2 cellular contexts compared by ENCODE assay signal in genomic region chr3:54931182-54931581, GRCh38.
A peak's percentile ranks its signal among the peaks of the same experiment; 100 is the strongest.
TF ChIP-seq lines count a peak whose summit lies in the region.

No MANE protein-coding gene starts in this region.

TF ChIP-seq in GM23338, 12 proteins besides CTCF, POLR2A, EP300 and RAD21 (continued from another document):
- TF ChIP-seq, protein P1, sequence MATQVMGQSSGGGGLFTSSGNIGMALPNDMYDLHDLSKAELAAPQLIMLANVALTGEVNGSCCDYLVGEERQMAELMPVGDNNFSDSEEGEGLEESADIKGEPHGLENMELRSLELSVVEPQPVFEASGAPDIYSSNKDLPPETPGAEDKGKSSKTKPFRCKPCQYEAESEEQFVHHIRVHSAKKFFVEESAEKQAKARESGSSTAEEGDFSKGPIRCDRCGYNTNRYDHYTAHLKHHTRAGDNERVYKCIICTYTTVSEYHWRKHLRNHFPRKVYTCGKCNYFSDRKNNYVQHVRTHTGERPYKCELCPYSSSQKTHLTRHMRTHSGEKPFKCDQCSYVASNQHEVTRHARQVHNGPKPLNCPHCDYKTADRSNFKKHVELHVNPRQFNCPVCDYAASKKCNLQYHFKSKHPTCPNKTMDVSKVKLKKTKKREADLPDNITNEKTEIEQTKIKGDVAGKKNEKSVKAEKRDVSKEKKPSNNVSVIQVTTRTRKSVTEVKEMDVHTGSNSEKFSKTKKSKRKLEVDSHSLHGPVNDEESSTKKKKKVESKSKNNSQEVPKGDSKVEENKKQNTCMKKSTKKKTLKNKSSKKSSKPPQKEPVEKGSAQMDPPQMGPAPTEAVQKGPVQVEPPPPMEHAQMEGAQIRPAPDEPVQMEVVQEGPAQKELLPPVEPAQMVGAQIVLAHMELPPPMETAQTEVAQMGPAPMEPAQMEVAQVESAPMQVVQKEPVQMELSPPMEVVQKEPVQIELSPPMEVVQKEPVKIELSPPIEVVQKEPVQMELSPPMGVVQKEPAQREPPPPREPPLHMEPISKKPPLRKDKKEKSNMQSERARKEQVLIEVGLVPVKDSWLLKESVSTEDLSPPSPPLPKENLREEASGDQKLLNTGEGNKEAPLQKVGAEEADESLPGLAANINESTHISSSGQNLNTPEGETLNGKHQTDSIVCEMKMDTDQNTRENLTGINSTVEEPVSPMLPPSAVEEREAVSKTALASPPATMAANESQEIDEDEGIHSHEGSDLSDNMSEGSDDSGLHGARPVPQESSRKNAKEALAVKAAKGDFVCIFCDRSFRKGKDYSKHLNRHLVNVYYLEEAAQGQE (IDR thresholded peaks at IDR 0.05; ENCODE audit: unreplicated experiment) = no peak

TF ChIP-seq in SK-N-SH, 30 proteins besides CTCF, POLR2A, EP300 and RAD21 (continued from another document):
- TF ChIP-seq, protein P2, sequence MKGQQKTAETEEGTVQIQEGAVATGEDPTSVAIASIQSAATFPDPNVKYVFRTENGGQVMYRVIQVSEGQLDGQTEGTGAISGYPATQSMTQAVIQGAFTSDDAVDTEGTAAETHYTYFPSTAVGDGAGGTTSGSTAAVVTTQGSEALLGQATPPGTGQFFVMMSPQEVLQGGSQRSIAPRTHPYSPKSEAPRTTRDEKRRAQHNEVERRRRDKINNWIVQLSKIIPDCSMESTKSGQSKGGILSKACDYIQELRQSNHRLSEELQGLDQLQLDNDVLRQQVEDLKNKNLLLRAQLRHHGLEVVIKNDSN (IDR thresholded peaks at IDR 0.05; ENCODE audit: borderline replicate concordance, low read depth) = no peak
- TF ChIP-seq GATA2 (CRISPR knock-in tag; IDR thresholded peaks at IDR 0.05) = 0 out of 2 replicates have a peak, but pooled peaks have one; percentile 22
